In genomic region chr18:39414009-39414700, GRCh38 we compare ENCODE assay signal across 14 cellular contexts.
A peak's percentile ranks its signal among the peaks of the same experiment; 100 is the strongest.
DNase-seq lines count a peak whose midpoint lies in the region; ATAC-seq and TF ChIP-seq lines count a peak whose summit lies in the region.
"Had no signal": no experiment of that assay in that cellular context is flagged by ENCODE, and none has a peak within 500 bp of the region (broad histone marks: within the 10 kb centered on the region; RNA-seq: fewer than 3 reads in every experiment).

No MANE protein-coding gene starts in this region.

- intact Hi-C loops in Panc1 (cut with micrococcal nuclease; ENCODE audit: unreplicated experiment), result no loop called here

- TF ChIP-seq CTCF in Panc1 (IDR thresholded peaks at IDR 0.05) (no peak), fibroblast of the aortic adventitia (IDR thresholded peaks at IDR 0.05; ENCODE audit: insufficient read depth, low read length) (no peak)

- no peak overlapping the region for H3K27ac Mint-ChIP-seq in activated CD8-positive, alpha-beta memory T cell treated with anti-CD3 and anti-CD28 coated beads, Interleukin-2, amount 10 ng/mL, durations not matched to agents 7 days and 5 days

- BruUV-seq in Panc1 (replicated peaks; lab: Mats Ljungman, UMichigan), result no TSS peak

- H3K4me3 Mint-ChIP-seq in activated T-cell treated with anti-CD3 and anti-CD28 coated beads, Interleukin-2, amount 50 U/mL, for 4 hours, result no peak overlapping the region
- H3K4me3 Mint-ChIP-seq in activated CD8-positive, alpha-beta memory T cell treated with anti-CD3 and anti-CD28 coated beads, Interleukin-2, amount 10 ng/mL, durations not matched to agents 7 days and 5 days, result no peak overlapping the region

- H3K36me3 ChIP-seq in Panc1 (ENCODE audit: control insufficient read depth, insufficient read depth, low read length), result no peaks in the 10 kb centered on the region
- H3K36me3 ChIP-seq: cardiac muscle cell, gastroesophageal sphincter, right lobe of liver, SJCRH30 had no signal

- POLR2A ChIA-PET in Panc1 (lab: Charles Lee), result interaction anchor here (0.6 kb wide), 1 partner anchor 11 kb away, joined by 6 read pairs; no protein-coding TSS in a partner anchor

- in situ Hi-C loops in Panc1 (cut with HindIII; ENCODE audit: low pct_unique_long_range_greater_than_20kb, low sequenced_read_pairs), result no loop called here

- DNase-seq in activated T-cell treated with anti-CD3 and anti-CD28 coated beads, Interleukin-2, amount 50 U/mL, for 4 hours, result no peak
- no peak for DNase-seq in activated T-cell treated with anti-CD3 and anti-CD28 coated beads, Interleukin-2, amount 50 U/mL, for 1 hour
- DNase-seq in Panc1 (ENCODE audit: low read depth, low spot score) (peak; percentile 61), fibroblast of the aortic adventitia (ENCODE audit: low read depth) (peak; percentile 35), stromal cell of bone marrow (ENCODE audit: low read depth) (peak; percentile 8), NOMO-1 treated with DMSO at 0.1 percent for 48 hours (lab: John Stamatoyannopoulos, UW; ENCODE audit: unreplicated experiment) (no peak)
- DNase-seq in activated CD8-positive, alpha-beta memory T cell treated with anti-CD3 and anti-CD28 coated beads, Interleukin-2, amount 10 ng/mL, durations not matched to agents 7 days and 5 days, result no peak
- DNase-seq: activated CD4-positive, alpha-beta T cell treated with anti-CD3 and anti-CD28 coated beads, Interleukin-2, amount 50 U/mL, for 48 hours; NCI-H1694; right lobe of liver; SJCRH30 had no signal

- no peaks in the 10 kb centered on the region for H3K36me3 Mint-ChIP-seq in activated T-cell treated with anti-CD3 and anti-CD28 coated beads, Interleukin-2, amount 50 U/mL, for 4 hours (ENCODE audit: insufficient read depth)
- no peaks in the 10 kb centered on the region for H3K36me3 Mint-ChIP-seq in activated CD8-positive, alpha-beta memory T cell treated with anti-CD3 and anti-CD28 coated beads, Interleukin-2, amount 10 ng/mL, durations not matched to agents 7 days and 5 days

- no peaks in the 10 kb centered on the region for H3K4me1 ChIP-seq in Panc1 (ENCODE audit: control insufficient read depth, insufficient read depth, low read length)
- H3K4me1 ChIP-seq: gastroesophageal sphincter, right lobe of liver, SJCRH30 had no signal

- peaks cover 18% of the 10 kb centered on the region for H3K9me3 Mint-ChIP-seq in activated T-cell treated with anti-CD3 and anti-CD28 coated beads, Interleukin-2, amount 50 U/mL, for 4 hours
- peaks cover 3% of the 10 kb centered on the region for H3K9me3 Mint-ChIP-seq in activated CD8-positive, alpha-beta memory T cell treated with anti-CD3 and anti-CD28 coated beads, Interleukin-2, amount 10 ng/mL, durations not matched to agents 7 days and 5 days (ENCODE audit: low read depth)

- no peak overlapping the region for H3K4me3 ChIP-seq in Panc1 (ENCODE audit: low read depth in 2 of 2, low read length in 2 of 2)
- no peak overlapping the region for H3K4me3 ChIP-seq in fibroblast of the aortic adventitia (ENCODE audit: low read depth, low read length)
- H3K4me3 ChIP-seq: cardiac muscle cell, gastroesophageal sphincter, right lobe of liver, SJCRH30 had no signal

- no peaks in the 10 kb centered on the region for H3K27me3 Mint-ChIP-seq in activated T-cell treated with anti-CD3 and anti-CD28 coated beads, Interleukin-2, amount 50 U/mL, for 4 hours (ENCODE audit: low read depth)
- no peaks in the 10 kb centered on the region for H3K27me3 Mint-ChIP-seq in activated CD8-positive, alpha-beta memory T cell treated with anti-CD3 and anti-CD28 coated beads, Interleukin-2, amount 10 ng/mL, durations not matched to agents 7 days and 5 days

- CTCF ChIA-PET in Panc1 (lab: Charles Lee), result no interaction called here
- CTCF ChIA-PET in activated CD8-positive, alpha-beta memory T cell treated with anti-CD3 and anti-CD28 coated beads, Interleukin-2, amount 10 ng/mL, durations not matched to agents 7 days and 5 days (lab: Charles Lee), result no interaction called here

- H3K27ac ChIP-seq in Panc1 (ENCODE audit: low read length), result no peak overlapping the region
- H3K27ac ChIP-seq: cardiac muscle cell, gastroesophageal sphincter, right lobe of liver, SJCRH30 had no signal

- H3K4me1 Mint-ChIP-seq in activated T-cell treated with anti-CD3 and anti-CD28 coated beads, Interleukin-2, amount 50 U/mL, for 4 hours (ENCODE audit: low read depth), result no peaks in the 10 kb centered on the region
- H3K4me1 Mint-ChIP-seq in activated CD8-positive, alpha-beta memory T cell treated with anti-CD3 and anti-CD28 coated beads, Interleukin-2, amount 10 ng/mL, durations not matched to agents 7 days and 5 days, result peaks cover 2% of the 10 kb centered on the region

- H3K27me3 ChIP-seq in Panc1 (ENCODE audit: control insufficient read depth, insufficient read depth, low read length), result no peaks in the 10 kb centered on the region
- H3K27me3 ChIP-seq: cardiac muscle cell, gastroesophageal sphincter, right lobe of liver, SJCRH30 had no signal

- H3K9me3 ChIP-seq in Panc1 (ENCODE audit: control insufficient read depth, insufficient read depth, low read depth, low read length), result no peaks in the 10 kb centered on the region
- H3K9me3 ChIP-seq: gastroesophageal sphincter, right lobe of liver, SJCRH30 had no signal

- peak; percentile 78 to 89 for ATAC-seq in activated T-cell treated with anti-CD3 and anti-CD28 coated beads, Interleukin-2, amount 50 U/mL, for 4 hours
- ATAC-seq in Panc1, result no peak
- no peak for ATAC-seq in activated CD8-positive, alpha-beta memory T cell treated with anti-CD3 and anti-CD28 coated beads, Interleukin-2, amount 10 ng/mL, durations not matched to agents 7 days and 5 days
- ATAC-seq in HG03457 (IDR thresholded peaks at IDR 0.05; ENCODE audit: unreplicated experiment), result no peak
- ATAC-seq: gastroesophageal sphincter, right lobe of liver had no signal

Comparison
In these comparisons a context has a peak if more than half of its experiments do, and no peak if none do; other contexts are left out.
1. ATAC-seq: peak in activated T-cell treated with anti-CD3 and anti-CD28 coated beads, Interleukin-2, amount 50 U/mL, for 4 hours (2 of 2); none in Panc1 (single experiment), activated CD8-positive, alpha-beta memory T cell treated with anti-CD3 and anti-CD28 coated beads, Interleukin-2, amount 10 ng/mL, durations not matched to agents 7 days and 5 days (single experiment) and HG03457 (single experiment).
2. DNase-seq: peak in Panc1 (single experiment), fibroblast of the aortic adventitia (single experiment) and stromal cell of bone marrow (single experiment); none in activated T-cell treated with anti-CD3 and anti-CD28 coated beads, Interleukin-2, amount 50 U/mL, for 4 hours (single experiment), activated T-cell treated with anti-CD3 and anti-CD28 coated beads, Interleukin-2, amount 50 U/mL, for 1 hour (single experiment), NOMO-1 treated with DMSO at 0.1 percent for 48 hours (single experiment) and activated CD8-positive, alpha-beta memory T cell treated with anti-CD3 and anti-CD28 coated beads, Interleukin-2, amount 10 ng/mL, durations not matched to agents 7 days and 5 days (single experiment).